Comparison of ENCODE assay signal across 8 cellular contexts in genomic region chr19:489418-490196, GRCh38. TPM values are rescaled to one million over a fixed set of nuclear protein-coding genes. Genes with fewer than 3 reads are reported as not detected.
DNase-seq lines count a peak whose midpoint lies in the region; ATAC-seq, FAIRE-seq and TF ChIP-seq lines count a peak whose summit lies in the region.

No MANE protein-coding gene starts in this region.

- in situ Hi-C loops in KBM-7 (cut with MboI; ENCODE audit: low pct_unique_long_range_greater_than_20kb, low sequenced_read_pairs), result no loop called here

- H3K4me3 Mint-ChIP-seq in brain, result peak overlapping the region; percentile 82 to 86 (median 84)

- intact Hi-C loops in kidney (cut with DNase I), result no loop called here

- H3K4me3 ChIP-seq in GM06990 (replicated peaks; ENCODE audit: low read depth, low read length), result peak overlapping the region; percentile 83
- H3K4me3 ChIP-seq in HUES48 (ENCODE audit: low read depth, low read length), result peak overlapping the region; percentile 88
- H3K4me3 ChIP-seq in kidney (ENCODE audit: low read length in 2 of 2), result peak overlapping the region; percentile 60 to 68

- H3K9ac ChIP-seq in HUES48 (ENCODE audit: low read depth, low read length), result no peak overlapping the region; the same call in 1 of the 2 replicates
- H3K9ac ChIP-seq in kidney (ENCODE audit: low read length in 2 of 2), result peak overlapping the region in 1 of 2 donors; percentile 24

- DNase-seq in GM06990 (ENCODE audit: extremely low read depth, insufficient read length) (no peak), kidney (no peak), KBM-7 (no peak), hepatic stellate cell (ENCODE audit: low spot score) (no peak)
- DNase-seq in stimulated activated naive CD8-positive, alpha-beta T cell treated with anti-CD3 and anti-CD28 coated beads, Interleukin-15, Interleukin-2, amounts not matched to agents 100 U/mL and 50 U/mL, for 24 hours, result no peak

- peaks cover 0 to 7% (median 3%) of the 10 kb centered on the region in 5 experiments for H3K9me3 Mint-ChIP-seq in brain

- no peaks in the 10 kb centered on the region for H3K36me3 ChIP-seq in GM06990 (ENCODE audit: control insufficient read depth, insufficient read depth, low read length)
- no peaks in the 10 kb centered on the region for H3K36me3 ChIP-seq in HUES48 (ENCODE audit: control insufficient read depth, insufficient read depth, low read length)
- H3K36me3 ChIP-seq in kidney (ENCODE audit: control insufficient read depth in 1 of 2, insufficient read depth in 2 of 2, low read length in 2 of 2), result no peaks in the 10 kb centered on the region

- H3K27me3 ChIP-seq in GM06990 (replicated peaks; ENCODE audit: control insufficient read depth, insufficient read depth, low read length) (no peaks in the 10 kb centered on the region; the same call in 1 of the 2 replicates), HUES48 (ENCODE audit: control insufficient read depth, insufficient read depth, low read length) (no peaks in the 10 kb centered on the region; the same call in 1 of the 2 replicates)

- H3K9me3 ChIP-seq in HUES48 (ENCODE audit: control insufficient read depth, insufficient read depth, low read length) (no peaks in the 10 kb centered on the region), kidney (ENCODE audit: control insufficient read depth in 1 of 2, low read length in 2 of 2) (no peaks in the 10 kb centered on the region)

- peak; percentile 6 for ATAC-seq in stimulated activated naive CD8-positive, alpha-beta T cell treated with anti-CD3 and anti-CD28 coated beads, Interleukin-15, Interleukin-2, amounts not matched to agents 100 U/mL and 50 U/mL, for 24 hours
- ATAC-seq in HG02885 (IDR thresholded peaks at IDR 0.05; ENCODE audit: poor library complexity, unreplicated experiment), result no peak

- FAIRE-seq in kidney (lab: Jason Lieb, UNC), result no peak

- peak overlapping the region; percentile 54 to 88 (median 78) for H3K27ac Mint-ChIP-seq in brain

- peaks cover 9% of the 10 kb centered on the region; the same call in 1 of the 2 replicates for H3K4me1 ChIP-seq in HUES48 (ENCODE audit: control insufficient read depth, insufficient read depth, low read length)
- peaks cover 3 to 5% of the 10 kb centered on the region in 2 donors for H3K4me1 ChIP-seq in kidney (ENCODE audit: control insufficient read depth in 1 of 2, insufficient read depth in 1 of 2, low read depth in 1 of 2, low read length in 2 of 2)

- H3K36me3 Mint-ChIP-seq in brain, result no peaks in the 10 kb centered on the region

- H3K27me3 Mint-ChIP-seq in brain, result peaks cover 4% of the 10 kb centered on the region

- H3K27ac ChIP-seq in HUES48 (ENCODE audit: low read depth, low read length), result no peak overlapping the region
- H3K27ac ChIP-seq in kidney (ENCODE audit: low read depth in 2 of 2, low read length in 2 of 2), result peak overlapping the region; percentile 63 to 80

- TF ChIP-seq CTCF in GM06990 (IDR thresholded peaks at IDR 0.05; ENCODE audit: insufficient read depth, low read length, poor library complexity, severe bottlenecking) (no peak), brain (conservative IDR thresholded peaks at IDR 0.05) (no peak), kidney (IDR thresholded peaks at IDR 0.05; ENCODE audit: borderline replicate concordance, extremely low read depth, insufficient read depth) (no peak)

- peaks cover 39% of the 10 kb centered on the region for H3K4me1 Mint-ChIP-seq in brain

RNA-seq across cellular contexts. Expression of gene MADCAM1, which starts 6.7 kb away (rescaled TPM):
- polyA plus RNA-seq in brain (ENCODE audit: insufficient read depth, low read depth, low replicate concordance), result 3.4 TPM
- total RNA-seq in kidney, result 0.50 TPM
- polyA plus RNA-seq in kidney (ENCODE audit: insufficient read depth, low read depth, low replicate concordance), result 0.77 TPM

RNA-seq across cellular contexts. Expression of gene TPGS1, which starts 17.7 kb away (rescaled TPM):
- polyA plus RNA-seq in brain (ENCODE audit: insufficient read depth, low read depth, low replicate concordance) (15.9 TPM), kidney (ENCODE audit: insufficient read depth, low read depth, low replicate concordance) (17.9 TPM)
- total RNA-seq in kidney, result 23.1 TPM

RNA-seq across cellular contexts. Expression of gene SHC2, which starts 28.8 kb away (rescaled TPM):
- polyA plus RNA-seq in brain (ENCODE audit: insufficient read depth, low read depth, low replicate concordance) (89.9 TPM), kidney (ENCODE audit: insufficient read depth, low read depth, low replicate concordance) (10.7 TPM)
- total RNA-seq in kidney, result 24.4 TPM

RNA-seq across cellular contexts. Expression of gene CDC34, which starts 42.0 kb away (rescaled TPM):
- polyA plus RNA-seq in brain (ENCODE audit: insufficient read depth, low read depth, low replicate concordance), result 152 TPM
- 33.8 TPM for total RNA-seq in kidney
- 72.3 TPM for polyA plus RNA-seq in kidney (ENCODE audit: insufficient read depth, low read depth, low replicate concordance)

RNA-seq across cellular contexts. Expression of gene GZMM, which starts 54.2 kb away (rescaled TPM):
- polyA plus RNA-seq in brain (ENCODE audit: insufficient read depth, low read depth, low replicate concordance), result 1.4 TPM
- 2.8 TPM for total RNA-seq in kidney
- not detected for polyA plus RNA-seq in kidney (ENCODE audit: insufficient read depth, low read depth, low replicate concordance)
